Comparison of ENCODE assay signal across 30 cellular contexts in genomic region chr17:27921599-27921998, GRCh38. TPM values are rescaled to one million over a fixed set of nuclear protein-coding genes. Genes with fewer than 3 reads are reported as not detected.
DNase-seq lines count a peak whose midpoint lies in the region; ATAC-seq, FAIRE-seq and TF ChIP-seq lines count a peak whose summit lies in the region.
"Had no signal": no experiment of that assay in that cellular context is flagged by ENCODE, and none has a peak within 500 bp of the region (broad histone marks: within the 10 kb centered on the region; RNA-seq: fewer than 3 reads in every experiment).

No MANE protein-coding gene starts in this region.

- TF ChIP-seq CTCF in A549 (IDR thresholded peaks at IDR 0.05) (no peak), HEK293 (tag by site-specific recombination; IDR thresholded peaks at IDR 0.05) (no peak)

- no peak overlapping the region for H3K4me2 ChIP-seq in A549
- H3K4me2 ChIP-seq: BLaER1; BLaER1 treated with 17β-estradiol and CSF1 and Interleukin-3, amounts not matched to agents 10 nM and 100 nM had no signal

- no peak overlapping the region for H3K27ac ChIP-seq in A549
- no peak overlapping the region for H3K27ac ChIP-seq in HEK293 (ENCODE audit: extremely low read depth, low read depth, low read length)
- H3K27ac ChIP-seq: 22Rv1; BLaER1; BLaER1 treated with 17β-estradiol and CSF1 and Interleukin-3, amounts not matched to agents 10 nM and 100 nM; C4-2B had no signal

- H3K9me3 ChIP-seq in A549, result no peaks in the 10 kb centered on the region
- H3K9me3 ChIP-seq in HEK293 (ENCODE audit: control insufficient read depth, insufficient read depth, low read depth, low read length), result no peaks in the 10 kb centered on the region
- H3K9me3 ChIP-seq: BE2C, BLaER1, Caco-2 had no signal

- ATAC-seq in A549, result no peak
- ATAC-seq: CD8-positive, alpha-beta T cell had no signal

- WGBS in A549 (ENCODE audit: missing lambda C conversion rate), result 33% methylated on average over 3 of the region's 3 CpGs

- CTCF ChIA-PET in A549 (lab: Yijun Ruan, JAX) (interaction anchor here (2.3 kb wide), 1 partner anchor 29 kb away, joined by 10 read pairs; the partner anchor contains the start of gene LYRM9), HEK293 (lab: Yijun Ruan, JAX) (interaction anchor here (1.4 kb wide), 1 partner anchor 28 kb away, joined by 6 read pairs; the partner anchor contains the start of gene LYRM9)

- TF ChIP-seq RAD21 in A549 (conservative IDR thresholded peaks at IDR 0.05 in 1 of 2, IDR thresholded peaks at IDR 0.05 in 1 of 2), result no peak

- POLR2A ChIA-PET in A549 (lab: Yijun Ruan, JAX) (no interaction called here), HEK293 (lab: Yijun Ruan, JAX) (no interaction called here)

- H3K4me3 ChIP-seq in A549 (no peak overlapping the region), HEK293 (ENCODE audit: low read depth, low read length) (no peak overlapping the region)
- H3K4me3 ChIP-seq: BLaER1; BLaER1 treated with 17β-estradiol and CSF1 and Interleukin-3, amounts not matched to agents 10 nM and 100 nM had no signal

- no peak for TF ChIP-seq POLR2A in A549 (IDR thresholded peaks at IDR 0.05; ENCODE audit: low read length)

- FAIRE-seq in A549 (lab: Jason Lieb, UNC), result no peak
- FAIRE-seq: A204.1, D721Med had no signal

- H3K4me1 ChIP-seq in A549, result no peaks in the 10 kb centered on the region
- no peaks in the 10 kb centered on the region for H3K4me1 ChIP-seq in HEK293 (ENCODE audit: control insufficient read depth, insufficient read depth, low read length)
- H3K4me1 ChIP-seq: BE2C; BLaER1; BLaER1 treated with 17β-estradiol and CSF1 and Interleukin-3, amounts not matched to agents 10 nM and 100 nM; Caco-2 had no signal

- no peak for TF ChIP-seq EP300 in A549 (IDR thresholded peaks at IDR 0.05)

- no peaks in the 10 kb centered on the region for H3K36me3 ChIP-seq in HEK293 (ENCODE audit: control insufficient read depth in 2 of 2, insufficient read depth in 1 of 2, low read length in 2 of 2)
- H3K36me3 ChIP-seq: BE2C; BLaER1; BLaER1 treated with 17β-estradiol and CSF1 and Interleukin-3, amounts not matched to agents 10 nM and 100 nM had no signal

- no peak for DNase-seq in A549 (ENCODE audit: low read depth in 1 of 2, low spot score in 1 of 2)
- DNase-seq in stimulated activated CD4-positive, alpha-beta T cell treated with anti-CD3 and anti-CD28 coated beads, Interleukin-4, amount 100 ng/mL, for 4 hours, result no peak
- DNase-seq in NOMO-1 treated with DMSO at 0.1 percent for 48 hours (lab: John Stamatoyannopoulos, UW; ENCODE audit: unreplicated experiment), result no peak
- DNase-seq: 8988T; ACHN; AML-193; BE2C; C1 segment of cervical spinal cord; Calu3; CD4-positive, alpha-beta memory T cell; CD4-positive, alpha-beta T cell; CD4-positive, CD25-positive, alpha-beta regulatory T cell; CD8-positive, alpha-beta memory T cell; CD8-positive, alpha-beta T cell; COR-L47; DMS 273 treated with DMSO at 0.1 percent for 48 hours; DMS153; DMS53; DMS79; DMS79 treated with DMSO at 0.1 percent for 48 hours; DND-41; EL had no signal

TF ChIP-seq in A549, 52 proteins besides CTCF, POLR2A, EP300 and RAD21:
- no peak for TF ChIP-seq MAFK (IDR thresholded peaks at IDR 0.05; ENCODE audit: partially characterized antibody)
- peak; percentile 50 for TF ChIP-seq ZC3H11A (IDR thresholded peaks at IDR 0.05)

TF ChIP-seq in HEK293, 187 proteins besides CTCF, POLR2A, EP300 and RAD21 (continues in another document):
- TF ChIP-seq PRDM4 (tag by site-specific recombination; IDR thresholded peaks at IDR 0.05) (no peak), REPIN1 (tag by site-specific recombination; IDR thresholded peaks at IDR 0.05; ENCODE audit: low read depth) (no peak), ZNF645 (tag by site-specific recombination; IDR thresholded peaks at IDR 0.05) (no peak), REST (tag by site-specific recombination; IDR thresholded peaks at IDR 0.05) (no peak), ZBTB44 (tag by site-specific recombination; IDR thresholded peaks at IDR 0.05) (no peak)

RNA-seq across cellular contexts. Expression of gene LYRM9, which starts 28.4 kb away (rescaled TPM):
- 2.5 and 2.7 TPM in 2 replicates for polyA plus RNA-seq in A549 (2011; rRNA removed)
- polyA plus RNA-seq in A549 (2012; cell fraction: cytosol; rRNA removed), result 0.70 and 0.88 TPM in 2 replicates
- 1.0 and 1.4 TPM in 2 replicates for polyA plus RNA-seq in A549 (2012; cell fraction: nucleus; rRNA removed)
- polyA plus RNA-seq in A549 (2017; fragmentation: RNase III; extraction: RNeasy Plus Mini Kit Qiagen cat#74134 plus additional on column Dnase treatment), result 1.4 to 2.0 TPM (median 1.8 TPM) in 3 replicates
- polyA minus RNA-seq in A549 (2011; rRNA and poly(A)+ RNA removed), result 1.3 and 1.6 TPM in 2 replicates
